18 cellular contexts compared by ENCODE assay signal in the genomic region with DNA sequence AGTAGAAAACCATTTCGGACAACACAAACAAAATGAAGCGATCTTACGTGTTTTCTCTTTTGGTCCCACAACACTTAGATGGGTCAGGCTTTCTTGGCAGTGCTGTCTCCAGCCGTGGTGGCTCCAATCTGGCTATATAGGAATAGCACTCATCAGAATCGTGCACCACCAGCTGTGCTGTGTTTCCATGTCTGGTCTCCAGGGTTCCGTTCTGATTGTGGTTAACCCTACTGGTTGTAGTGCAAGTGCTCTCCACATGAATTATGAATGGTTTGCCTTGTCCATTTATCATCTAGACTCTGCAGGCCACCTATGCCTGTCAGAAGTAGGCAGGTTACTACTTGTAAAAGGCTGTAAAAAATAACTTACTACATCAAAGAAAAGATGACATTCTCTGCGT.
A peak's percentile ranks its signal among the peaks of the same experiment; 100 is the strongest.
DNase-seq lines count a peak whose midpoint lies in the region; FAIRE-seq and TF ChIP-seq lines count a peak whose summit lies in the region.
"Had no signal": no experiment of that assay in that cellular context is flagged by ENCODE, and none has a peak within 500 bp of the region (broad histone marks: within the 10 kb centered on the region; RNA-seq: fewer than 3 reads in every experiment).

No MANE protein-coding gene starts in this region.

- no peak overlapping the region for H3K4me3 Mint-ChIP-seq in activated naive CD4-positive, alpha-beta T cell treated with anti-CD3 and anti-CD28 coated beads for 36 hours

- H3K9me3 Mint-ChIP-seq in activated naive CD4-positive, alpha-beta T cell treated with anti-CD3 and anti-CD28 coated beads for 36 hours: no peaks in the 10 kb centered on the region

- peak overlapping the region; percentile 51 for H3K27ac ChIP-seq in A673 (ENCODE audit: low read depth, low read length, poor library complexity, severe bottlenecking)
- H3K27ac ChIP-seq: 22Rv1 had no signal

- CTCF ChIA-PET in A673 (lab: Charles Lee): no interaction called here
- CTCF ChIA-PET in activated naive CD4-positive, alpha-beta T cell treated with anti-CD3 and anti-CD28 coated beads for 36 hours (lab: Charles Lee): no interaction called here

- H3K9me3 ChIP-seq in A673 (ENCODE audit: low read depth, low read length, poor library complexity, severe bottlenecking): peaks cover 4% of the 10 kb centered on the region

- intact Hi-C loops in A673 (cut with micrococcal nuclease; ENCODE audit: unreplicated experiment): no loop called here
- intact Hi-C loops in activated naive CD4-positive, alpha-beta T cell treated with anti-CD3 and anti-CD28 coated beads for 36 hours (cut with micrococcal nuclease): no loop called here

- H3K36me3 Mint-ChIP-seq in activated naive CD4-positive, alpha-beta T cell treated with anti-CD3 and anti-CD28 coated beads for 36 hours (ENCODE audit: low read depth): no peaks in the 10 kb centered on the region

- TF ChIP-seq CTCF in A673 (conservative IDR thresholded peaks at IDR 0.05; ENCODE audit: low read depth, low read length): no peak
- TF ChIP-seq CTCF in bronchial epithelial cell (IDR thresholded peaks at IDR 0.05; ENCODE audit: insufficient read depth, low read length, severe bottlenecking): no peak

- FAIRE-seq in bronchial epithelial cell (lab: Jason Lieb, UNC): no peak
- FAIRE-seq: HepG2 had no signal

- H3K27me3 Mint-ChIP-seq in activated naive CD4-positive, alpha-beta T cell treated with anti-CD3 and anti-CD28 coated beads for 36 hours (ENCODE audit: low read depth): no peaks in the 10 kb centered on the region

- TSS peak; percentile 65 for BruUV-seq in A673 (replicated peaks; lab: Mats Ljungman, UMichigan)

- peaks cover 17% of the 10 kb centered on the region for H3K4me1 ChIP-seq in A673 (ENCODE audit: insufficient read depth, low read length, poor library complexity, severe bottlenecking)

- peak overlapping the region; percentile 43 for H3K4me3 ChIP-seq in A673 (ENCODE audit: low read depth, low read length, poor library complexity, severe bottlenecking)
- no peak overlapping the region for H3K4me3 ChIP-seq in bronchial epithelial cell (ENCODE audit: low read depth, low read length)

- no peaks in the 10 kb centered on the region for H3K27me3 ChIP-seq in A673 (replicated peaks; ENCODE audit: insufficient read depth, low read depth, low read length, poor library complexity)
- H3K27me3 ChIP-seq in bronchial epithelial cell (ENCODE audit: control insufficient read depth, insufficient read depth, low read length): no peaks in the 10 kb centered on the region

- POLR2A ChIA-PET in A673 (lab: Charles Lee; ENCODE audit: low non-redundant PET): no interaction called here

- H3K27ac Mint-ChIP-seq in activated naive CD4-positive, alpha-beta T cell treated with anti-CD3 and anti-CD28 coated beads for 36 hours: no peak overlapping the region

- DNase-seq in DMS 273 (lab: John Stamatoyannopoulos, UW; ENCODE audit: unreplicated experiment) (peak; percentile 46), DMS 273 treated with DMSO at 0.1 percent for 48 hours (lab: John Stamatoyannopoulos, UW) (no peak), A673 (ENCODE audit: low spot score) (peak; percentile 58), NCI-H187 (lab: John Stamatoyannopoulos, UW) (peak; percentile 10 to 21), bronchial epithelial cell (ENCODE audit: low read depth) (peak; percentile 8), NCI-H2081 (lab: John Stamatoyannopoulos, UW) (no peak), GM03348 (ENCODE audit: low spot score) (no peak)
- no peak for DNase-seq in activated naive CD4-positive, alpha-beta T cell treated with anti-CD3 and anti-CD28 coated beads for 36 hours
- DNase-seq: ACHN, Calu3, H7, Karpas-422, MV-4-11, NCI-H1105, NCI-H2107, NCI-H774 had no signal

- no peaks in the 10 kb centered on the region for H3K4me1 Mint-ChIP-seq in activated naive CD4-positive, alpha-beta T cell treated with anti-CD3 and anti-CD28 coated beads for 36 hours (ENCODE audit: low read depth)

- H3K36me3 ChIP-seq in A673 (ENCODE audit: insufficient read depth, low read length, poor library complexity, severe bottlenecking) (no peaks in the 10 kb centered on the region), bronchial epithelial cell (ENCODE audit: control insufficient read depth, insufficient read depth, low read length) (no peaks in the 10 kb centered on the region)

Comparison
In these comparisons a context has a peak if more than half of its experiments do, and no peak if none do; other contexts are left out.
1. DNase-seq: peak in DMS 273 (single experiment), A673 (single experiment), NCI-H187 (2 of 2) and bronchial epithelial cell (single experiment); none in DMS 273 treated with DMSO at 0.1 percent for 48 hours (single experiment), NCI-H2081 (0 of 2), activated naive CD4-positive, alpha-beta T cell treated with anti-CD3 and anti-CD28 coated beads for 36 hours (single experiment) and GM03348 (single experiment).